Comparison of ENCODE assay signal across 1 cellular context in genomic region chr18:832085-832681, GRCh38.
TF ChIP-seq lines count a peak whose summit lies in the region.

No MANE protein-coding gene starts in this region.

TF ChIP-seq in HepG2, 621 proteins besides CTCF, POLR2A, EP300 and RAD21 (continued from another document and continues in another):
- TF ChIP-seq CBX2 (IDR thresholded peaks at IDR 0.05; ENCODE audit: low read depth, low read length), result no peak
- no peak for TF ChIP-seq CBX2 (CRISPR knock-in tag; IDR thresholded peaks at IDR 0.05; ENCODE audit: low read depth)
- TF ChIP-seq ZFP41 (CRISPR knock-in tag; IDR thresholded peaks at IDR 0.05; ENCODE audit: borderline replicate concordance), result no peak
- no peak; the same call in 1 of the 2 replicates for TF ChIP-seq ZNF740 (CRISPR knock-in tag; IDR thresholded peaks at IDR 0.05)
- no peak for TF ChIP-seq ZNF605 (CRISPR knock-in tag; IDR thresholded peaks at IDR 0.05)
- TF ChIP-seq ZNF746 (CRISPR knock-in tag; IDR thresholded peaks at IDR 0.05), result no peak
- TF ChIP-seq SKI (IDR thresholded peaks at IDR 0.05; ENCODE audit: partially characterized antibody), result no peak
- TF ChIP-seq YEATS4 (CRISPR knock-in tag; IDR thresholded peaks at IDR 0.05; ENCODE audit: borderline replicate concordance), result peak; percentile 41
- no peak for TF ChIP-seq NRL (CRISPR knock-in tag; IDR thresholded peaks at IDR 0.05; ENCODE audit: borderline replicate concordance)
- no peak for TF ChIP-seq SMARCE1 (IDR thresholded peaks at IDR 0.05; ENCODE audit: borderline replicate concordance)
- no peak for TF ChIP-seq ZNF326 (CRISPR knock-in tag; IDR thresholded peaks at IDR 0.05; ENCODE audit: borderline replicate concordance)
- TF ChIP-seq NKX3-1 (CRISPR knock-in tag; IDR thresholded peaks at IDR 0.05), result no peak
- no peak for TF ChIP-seq KDM6A (CRISPR knock-in tag; IDR thresholded peaks at IDR 0.05; ENCODE audit: low read depth)
- no peak for TF ChIP-seq MXD3 (CRISPR knock-in tag; IDR thresholded peaks at IDR 0.05)
- TF ChIP-seq ZNF670 (CRISPR knock-in tag; IDR thresholded peaks at IDR 0.05; ENCODE audit: borderline replicate concordance), result no peak
- TF ChIP-seq SP1 (IDR thresholded peaks at IDR 0.05), result no peak
- peak; percentile 45; the same call in 1 of the 2 replicates for TF ChIP-seq SP1 (CRISPR knock-in tag; IDR thresholded peaks at IDR 0.05)
- TF ChIP-seq ZNF639 (CRISPR knock-in tag; conservative IDR thresholded peaks at IDR 0.05), result 0 out of 2 replicates have a peak, but pooled peaks have one; percentile 30
- no peak for TF ChIP-seq ZNF570 (CRISPR knock-in tag; IDR thresholded peaks at IDR 0.05; ENCODE audit: borderline replicate concordance)
- 0 out of 2 replicates have a peak, but pooled peaks have one; percentile 44 for TF ChIP-seq SIN3B (IDR thresholded peaks at IDR 0.05; ENCODE audit: low read length)
- no peak for TF ChIP-seq SRSF4 (IDR thresholded peaks at IDR 0.05; ENCODE audit: low read depth, low read length, poor library complexity, severe bottlenecking)
- TF ChIP-seq ATM (IDR thresholded peaks at IDR 0.05; ENCODE audit: borderline replicate concordance), result no peak
- TF ChIP-seq FOXK1 (CRISPR knock-in tag; IDR thresholded peaks at IDR 0.05; ENCODE audit: borderline replicate concordance, low read depth), result peak; percentile 41; the same call in 1 of the 2 replicates
- TF ChIP-seq FOXA1 (IDR thresholded peaks at IDR 0.05), result no peak
- TF ChIP-seq FOXA1 (CRISPR knock-in tag; IDR thresholded peaks at IDR 0.05), result peak; percentile 32; the same call in 1 of the 2 replicates
- no peak for TF ChIP-seq SP4 (CRISPR knock-in tag; IDR thresholded peaks at IDR 0.05)
- peak; percentile 58; the same call in 1 of the 2 replicates for TF ChIP-seq ZNF792 (CRISPR knock-in tag; IDR thresholded peaks at IDR 0.05)
- peak; percentile 91; the same call in 1 of the 2 replicates for TF ChIP-seq ZNF614 (CRISPR knock-in tag; IDR thresholded peaks at IDR 0.05; ENCODE audit: borderline replicate concordance)
- TF ChIP-seq SMAD3 (CRISPR knock-in tag; IDR thresholded peaks at IDR 0.05), result peak; percentile 80; the same call in 1 of the 2 replicates
- TF ChIP-seq ZNF737 (CRISPR knock-in tag; IDR thresholded peaks at IDR 0.05; ENCODE audit: borderline replicate concordance), result no peak
- no peak for TF ChIP-seq NFYC (CRISPR knock-in tag; IDR thresholded peaks at IDR 0.05)
- TF ChIP-seq MBNL3 (CRISPR knock-in tag; conservative IDR thresholded peaks at IDR 0.05), result no peak
- TF ChIP-seq SNAPC2 (CRISPR knock-in tag; IDR thresholded peaks at IDR 0.05), result no peak
- TF ChIP-seq ZNF414 (CRISPR knock-in tag; IDR thresholded peaks at IDR 0.05), result no peak
- TF ChIP-seq ZNF33B (CRISPR knock-in tag; IDR thresholded peaks at IDR 0.05), result no peak
- TF ChIP-seq TERF1 (CRISPR knock-in tag; IDR thresholded peaks at IDR 0.05), result no peak
- TF ChIP-seq RFXAP (CRISPR knock-in tag; IDR thresholded peaks at IDR 0.05; ENCODE audit: borderline replicate concordance), result 0 out of 2 replicates have a peak, but pooled peaks have one; percentile 28
- TF ChIP-seq RXRB (CRISPR knock-in tag; IDR thresholded peaks at IDR 0.05; ENCODE audit: borderline replicate concordance), result peak; percentile 68; the same call in 1 of the 2 replicates
- no peak for TF ChIP-seq RFX3 (CRISPR knock-in tag; IDR thresholded peaks at IDR 0.05)
- TF ChIP-seq NR3C1 (CRISPR knock-in tag; IDR thresholded peaks at IDR 0.05), result no peak
- TF ChIP-seq ZNF260 (CRISPR knock-in tag; IDR thresholded peaks at IDR 0.05; ENCODE audit: borderline replicate concordance, low read depth), result no peak
- TF ChIP-seq ZNF589 (CRISPR knock-in tag; conservative IDR thresholded peaks at IDR 0.05), result no peak
- no peak for TF ChIP-seq ZIK1 (CRISPR knock-in tag; IDR thresholded peaks at IDR 0.05; ENCODE audit: borderline replicate concordance, low read depth)
- TF ChIP-seq ZHX2 (IDR thresholded peaks at IDR 0.05; ENCODE audit: low read depth), result no peak
- TF ChIP-seq ZHX2 (CRISPR knock-in tag; IDR thresholded peaks at IDR 0.05; ENCODE audit: borderline replicate concordance), result no peak
- no peak for TF ChIP-seq RBFOX2 (IDR thresholded peaks at IDR 0.05; ENCODE audit: low read depth, low read length)
- no peak for TF ChIP-seq TMF1 (CRISPR knock-in tag; IDR thresholded peaks at IDR 0.05; ENCODE audit: low read depth)
- TF ChIP-seq ZNF441 (CRISPR knock-in tag; IDR thresholded peaks at IDR 0.05; ENCODE audit: borderline replicate concordance), result no peak
- TF ChIP-seq NR2F1 (CRISPR knock-in tag; IDR thresholded peaks at IDR 0.05), result peak; percentile 86 to 88
- TF ChIP-seq RAD51 (IDR thresholded peaks at IDR 0.05; ENCODE audit: borderline replicate concordance), result no peak
- TF ChIP-seq SP5 (CRISPR knock-in tag; IDR thresholded peaks at IDR 0.05; ENCODE audit: borderline replicate concordance, low read depth), result peak; percentile 97
- no peak for TF ChIP-seq EZH2 (conservative IDR thresholded peaks at IDR 0.05; ENCODE audit: low read depth, low read length)
- TF ChIP-seq FOXP4 (CRISPR knock-in tag; IDR thresholded peaks at IDR 0.05), result peak; percentile 84
- peak; percentile 75 for TF ChIP-seq PHF21A (CRISPR knock-in tag; IDR thresholded peaks at IDR 0.05)
- TF ChIP-seq FOXM1 (CRISPR knock-in tag; IDR thresholded peaks at IDR 0.05), result no peak
- TF ChIP-seq MYPOP (CRISPR knock-in tag; IDR thresholded peaks at IDR 0.05), result 0 out of 2 replicates have a peak, but pooled peaks have one; percentile 48
- no peak for TF ChIP-seq ZNF720 (CRISPR knock-in tag; IDR thresholded peaks at IDR 0.05)
- TF ChIP-seq JARID2 (CRISPR knock-in tag; IDR thresholded peaks at IDR 0.05; ENCODE audit: insufficient replicate concordance), result no peak
- no peak for TF ChIP-seq CAMTA2 (CRISPR knock-in tag; IDR thresholded peaks at IDR 0.05; ENCODE audit: borderline replicate concordance)
- 0 out of 2 replicates have a peak, but pooled peaks have one; percentile 58 for TF ChIP-seq ZBTB26 (CRISPR knock-in tag; IDR thresholded peaks at IDR 0.05; ENCODE audit: borderline replicate concordance)
- no peak for TF ChIP-seq GFI1 (CRISPR knock-in tag; IDR thresholded peaks at IDR 0.05; ENCODE audit: borderline replicate concordance)
- TF ChIP-seq ZNF558 (CRISPR knock-in tag; IDR thresholded peaks at IDR 0.05; ENCODE audit: borderline replicate concordance), result no peak
